1 cellular context compared by ENCODE assay signal in genomic region chr22:22901578-22902218, GRCh38.
TF ChIP-seq lines count a peak whose summit lies in the region.

No MANE protein-coding gene starts in this region.

TF ChIP-seq in K562, 482 proteins besides CTCF, POLR2A, EP300 and RAD21 (continued from another document and continues in another):
- TF ChIP-seq, protein P1, sequence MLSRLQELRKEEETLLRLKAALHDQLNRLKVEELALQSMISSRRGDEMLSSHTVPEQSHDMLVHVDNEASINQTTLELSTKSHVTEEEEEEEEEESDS (CRISPR knock-in tag; IDR thresholded peaks at IDR 0.05): no peak
- TF ChIP-seq SAFB2 (IDR thresholded peaks at IDR 0.05; ENCODE audit: borderline replicate concordance, low read depth, low read length, severe bottlenecking) (no peak), ESRRB (CRISPR knock-in tag; IDR thresholded peaks at IDR 0.05; ENCODE audit: borderline replicate concordance) (no peak), MTA1 (IDR thresholded peaks at IDR 0.05; ENCODE audit: borderline replicate concordance) (no peak), TRIM28 (IDR thresholded peaks at IDR 0.05) (no peak), ZNF3 (CRISPR knock-in tag; IDR thresholded peaks at IDR 0.05) (no peak), KDM5B (IDR thresholded peaks at IDR 0.05; ENCODE audit: insufficient replicate concordance, low read depth, low read length) (no peak), ZFP1 (CRISPR knock-in tag; IDR thresholded peaks at IDR 0.05) (no peak), NR3C1 (CRISPR knock-in tag; IDR thresholded peaks at IDR 0.05) (no peak), HMGN3 (IDR thresholded peaks at IDR 0.05; ENCODE audit: borderline replicate concordance, extremely low read depth, insufficient read length, low read depth, low read length) (no peak), TAL1 (IDR thresholded peaks at IDR 0.05) (no peak), NELFE (IDR thresholded peaks at IDR 0.05; ENCODE audit: insufficient read depth, insufficient read length) (no peak), ZNF282 (CRISPR knock-in tag; IDR thresholded peaks at IDR 0.05) (no peak), TCF3 (CRISPR knock-in tag; IDR thresholded peaks at IDR 0.05) (no peak), RUNX1 (IDR thresholded peaks at IDR 0.05; ENCODE audit: low read depth) (no peak), ZNF124 (CRISPR knock-in tag; IDR thresholded peaks at IDR 0.05) (no peak), GABPB1 (CRISPR knock-in tag; IDR thresholded peaks at IDR 0.05) (no peak), E2F5 (CRISPR knock-in tag; IDR thresholded peaks at IDR 0.05) (peak; percentile 70; the same call in 1 of the 2 replicates), ZNF699 (CRISPR knock-in tag; IDR thresholded peaks at IDR 0.05; ENCODE audit: insufficient replicate concordance) (no peak), EZH2 (IDR thresholded peaks at IDR 0.05; ENCODE audit: borderline replicate concordance, low read depth, low read length) (no peak), ZNF551 (CRISPR knock-in tag; IDR thresholded peaks at IDR 0.05) (no peak), BRD4 (IDR thresholded peaks at IDR 0.05) (no peak), NFIC (IDR thresholded peaks at IDR 0.05) (no peak), EHMT2 (IDR thresholded peaks at IDR 0.05) (no peak), TEAD1 (CRISPR knock-in tag; IDR thresholded peaks at IDR 0.05) (no peak), RCOR1 (IDR thresholded peaks at IDR 0.05; ENCODE audit: borderline replicate concordance in 1 of 2, low read depth in 2 of 2, low read length in 2 of 2) (no peak), ZNF140 (CRISPR knock-in tag; IDR thresholded peaks at IDR 0.05) (no peak), BRD9 (IDR thresholded peaks at IDR 0.05; ENCODE audit: low read depth, partially characterized antibody) (no peak), ZNF778 (CRISPR knock-in tag; IDR thresholded peaks at IDR 0.05) (no peak), XRCC3 (IDR thresholded peaks at IDR 0.05) (no peak), FOSL1 (tag; conservative IDR thresholded peaks at IDR 0.05) (no peak), MED1 (CRISPR knock-in tag; IDR thresholded peaks at IDR 0.05; ENCODE audit: borderline replicate concordance) (no peak), CEBPB (tag; IDR thresholded peaks at IDR 0.05) (no peak), SP2 (IDR thresholded peaks at IDR 0.05; ENCODE audit: extremely low read depth, low read depth, low read length, poor library complexity, severe bottlenecking) (peak; percentile 5), ZNF395 (CRISPR knock-in tag; IDR thresholded peaks at IDR 0.05) (no peak), ARID1B (IDR thresholded peaks at IDR 0.05) (no peak), UBTF (IDR thresholded peaks at IDR 0.05; ENCODE audit: borderline replicate concordance in 1 of 2, low read depth in 2 of 2, low read length in 2 of 2) (no peak), ZNF79 (CRISPR knock-in tag; IDR thresholded peaks at IDR 0.05; ENCODE audit: low read depth) (no peak), DIDO1 (tag; IDR thresholded peaks at IDR 0.05; ENCODE audit: low read depth) (no peak), FOXK1 (CRISPR knock-in tag; IDR thresholded peaks at IDR 0.05; ENCODE audit: borderline replicate concordance) (no peak), NCOA1 (IDR thresholded peaks at IDR 0.05; ENCODE audit: low read depth) (no peak), NONO (IDR thresholded peaks at IDR 0.05; ENCODE audit: low read depth in 2 of 2, low read length in 1 of 2) (no peak), RFX7 (CRISPR knock-in tag; IDR thresholded peaks at IDR 0.05) (no peak), HNRNPUL1 (IDR thresholded peaks at IDR 0.05; ENCODE audit: low read length) (no peak; the same call in 1 of the 2 replicates), CSDE1 (IDR thresholded peaks at IDR 0.05) (no peak), CREM (IDR thresholded peaks at IDR 0.05; ENCODE audit: low read depth) (no peak), KAT2B (IDR thresholded peaks at IDR 0.05; ENCODE audit: low read depth, low read length) (no peak), HIVEP1 (CRISPR knock-in tag; IDR thresholded peaks at IDR 0.05) (0 out of 2 replicates have a peak, but pooled peaks have one; percentile 5), CHD4 (IDR thresholded peaks at IDR 0.05; ENCODE audit: insufficient read depth, insufficient replicate concordance, low read depth, low read length, poor library complexity, severe bottlenecking) (no peak)
- TF ChIP-seq, protein P2, sequence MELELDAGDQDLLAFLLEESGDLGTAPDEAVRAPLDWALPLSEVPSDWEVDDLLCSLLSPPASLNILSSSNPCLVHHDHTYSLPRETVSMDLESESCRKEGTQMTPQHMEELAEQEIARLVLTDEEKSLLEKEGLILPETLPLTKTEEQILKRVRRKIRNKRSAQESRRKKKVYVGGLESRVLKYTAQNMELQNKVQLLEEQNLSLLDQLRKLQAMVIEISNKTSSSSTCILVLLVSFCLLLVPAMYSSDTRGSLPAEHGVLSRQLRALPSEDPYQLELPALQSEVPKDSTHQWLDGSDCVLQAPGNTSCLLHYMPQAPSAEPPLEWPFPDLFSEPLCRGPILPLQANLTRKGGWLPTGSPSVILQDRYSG (tag; conservative IDR thresholded peaks at IDR 0.05; ENCODE audit: low read depth): no peak
- TF ChIP-seq, protein P3, sequence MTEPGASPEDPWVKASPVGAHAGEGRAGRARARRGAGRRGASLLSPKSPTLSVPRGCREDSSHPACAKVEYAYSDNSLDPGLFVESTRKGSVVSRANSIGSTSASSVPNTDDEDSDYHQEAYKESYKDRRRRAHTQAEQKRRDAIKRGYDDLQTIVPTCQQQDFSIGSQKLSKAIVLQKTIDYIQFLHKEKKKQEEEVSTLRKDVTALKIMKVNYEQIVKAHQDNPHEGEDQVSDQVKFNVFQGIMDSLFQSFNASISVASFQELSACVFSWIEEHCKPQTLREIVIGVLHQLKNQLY (CRISPR knock-in tag; conservative IDR thresholded peaks at IDR 0.05): no peak
- TF ChIP-seq, protein P4, sequence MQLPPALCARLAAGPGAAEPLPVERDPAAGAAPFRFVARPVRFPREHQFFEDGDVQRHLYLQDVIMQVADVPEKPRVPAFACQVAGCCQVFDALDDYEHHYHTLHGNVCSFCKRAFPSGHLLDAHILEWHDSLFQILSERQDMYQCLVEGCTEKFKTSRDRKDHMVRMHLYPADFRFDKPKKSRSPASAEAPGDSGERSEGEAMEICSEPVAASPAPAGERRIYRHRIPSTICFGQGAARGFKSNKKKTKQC (CRISPR knock-in tag; IDR thresholded peaks at IDR 0.05): peak; percentile 85; the same call in 1 of the 2 replicates
- TF ChIP-seq, protein P5, sequence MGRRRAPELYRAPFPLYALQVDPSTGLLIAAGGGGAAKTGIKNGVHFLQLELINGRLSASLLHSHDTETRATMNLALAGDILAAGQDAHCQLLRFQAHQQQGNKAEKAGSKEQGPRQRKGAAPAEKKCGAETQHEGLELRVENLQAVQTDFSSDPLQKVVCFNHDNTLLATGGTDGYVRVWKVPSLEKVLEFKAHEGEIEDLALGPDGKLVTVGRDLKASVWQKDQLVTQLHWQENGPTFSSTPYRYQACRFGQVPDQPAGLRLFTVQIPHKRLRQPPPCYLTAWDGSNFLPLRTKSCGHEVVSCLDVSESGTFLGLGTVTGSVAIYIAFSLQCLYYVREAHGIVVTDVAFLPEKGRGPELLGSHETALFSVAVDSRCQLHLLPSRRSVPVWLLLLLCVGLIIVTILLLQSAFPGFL (CRISPR knock-in tag; IDR thresholded peaks at IDR 0.05): no peak
- TF ChIP-seq, protein P6, sequence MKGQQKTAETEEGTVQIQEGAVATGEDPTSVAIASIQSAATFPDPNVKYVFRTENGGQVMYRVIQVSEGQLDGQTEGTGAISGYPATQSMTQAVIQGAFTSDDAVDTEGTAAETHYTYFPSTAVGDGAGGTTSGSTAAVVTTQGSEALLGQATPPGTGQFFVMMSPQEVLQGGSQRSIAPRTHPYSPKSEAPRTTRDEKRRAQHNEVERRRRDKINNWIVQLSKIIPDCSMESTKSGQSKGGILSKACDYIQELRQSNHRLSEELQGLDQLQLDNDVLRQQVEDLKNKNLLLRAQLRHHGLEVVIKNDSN (CRISPR knock-in tag; IDR thresholded peaks at IDR 0.05): peak; percentile 50; the same call in 1 of the 2 replicates
- TF ChIP-seq, protein P7, sequence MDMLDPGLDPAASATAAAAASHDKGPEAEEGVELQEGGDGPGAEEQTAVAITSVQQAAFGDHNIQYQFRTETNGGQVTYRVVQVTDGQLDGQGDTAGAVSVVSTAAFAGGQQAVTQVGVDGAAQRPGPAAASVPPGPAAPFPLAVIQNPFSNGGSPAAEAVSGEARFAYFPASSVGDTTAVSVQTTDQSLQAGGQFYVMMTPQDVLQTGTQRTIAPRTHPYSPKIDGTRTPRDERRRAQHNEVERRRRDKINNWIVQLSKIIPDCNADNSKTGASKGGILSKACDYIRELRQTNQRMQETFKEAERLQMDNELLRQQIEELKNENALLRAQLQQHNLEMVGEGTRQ (CRISPR knock-in tag; IDR thresholded peaks at IDR 0.05): 0 out of 2 replicates have a peak, but pooled peaks have one; percentile 20
- TF ChIP-seq, protein P8, sequence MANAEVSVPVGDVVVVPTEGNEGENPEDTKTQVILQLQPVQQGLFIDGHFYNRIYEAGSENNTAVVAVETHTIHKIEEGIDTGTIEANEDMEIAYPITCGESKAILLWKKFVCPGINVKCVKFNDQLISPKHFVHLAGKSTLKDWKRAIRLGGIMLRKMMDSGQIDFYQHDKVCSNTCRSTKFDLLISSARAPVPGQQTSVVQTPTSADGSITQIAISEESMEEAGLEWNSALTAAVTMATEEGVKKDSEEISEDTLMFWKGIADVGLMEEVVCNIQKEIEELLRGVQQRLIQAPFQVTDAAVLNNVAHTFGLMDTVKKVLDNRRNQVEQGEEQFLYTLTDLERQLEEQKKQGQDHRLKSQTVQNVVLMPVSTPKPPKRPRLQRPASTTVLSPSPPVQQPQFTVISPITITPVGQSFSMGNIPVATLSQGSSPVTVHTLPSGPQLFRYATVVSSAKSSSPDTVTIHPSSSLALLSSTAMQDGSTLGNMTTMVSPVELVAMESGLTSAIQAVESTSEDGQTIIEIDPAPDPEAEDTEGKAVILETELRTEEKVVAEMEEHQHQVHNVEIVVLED (CRISPR knock-in tag; IDR thresholded peaks at IDR 0.05): no peak
- TF ChIP-seq, protein P9, sequence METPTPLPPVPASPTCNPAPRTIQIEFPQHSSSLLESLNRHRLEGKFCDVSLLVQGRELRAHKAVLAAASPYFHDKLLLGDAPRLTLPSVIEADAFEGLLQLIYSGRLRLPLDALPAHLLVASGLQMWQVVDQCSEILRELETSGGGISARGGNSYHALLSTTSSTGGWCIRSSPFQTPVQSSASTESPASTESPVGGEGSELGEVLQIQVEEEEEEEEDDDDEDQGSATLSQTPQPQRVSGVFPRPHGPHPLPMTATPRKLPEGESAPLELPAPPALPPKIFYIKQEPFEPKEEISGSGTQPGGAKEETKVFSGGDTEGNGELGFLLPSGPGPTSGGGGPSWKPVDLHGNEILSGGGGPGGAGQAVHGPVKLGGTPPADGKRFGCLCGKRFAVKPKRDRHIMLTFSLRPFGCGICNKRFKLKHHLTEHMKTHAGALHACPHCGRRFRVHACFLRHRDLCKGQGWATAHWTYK (CRISPR knock-in tag; IDR thresholded peaks at IDR 0.05): 0 out of 2 replicates have a peak, but pooled peaks have one; percentile 38
